16 cellular contexts compared by ENCODE assay signal in genomic region chr19:4570423-4570822, GRCh38. TPM values are rescaled to one million over a fixed set of nuclear protein-coding genes. Genes with fewer than 3 reads are reported as not detected.
DNase-seq lines count a peak whose midpoint lies in the region; ATAC-seq, FAIRE-seq and TF ChIP-seq lines count a peak whose summit lies in the region.
"Had no signal": no experiment of that assay in that cellular context is flagged by ENCODE, and none has a peak within 500 bp of the region (broad histone marks: within the 10 kb centered on the region; RNA-seq: fewer than 3 reads in every experiment).

No MANE protein-coding gene starts in this region.

- H3K79me2 ChIP-seq in HepG2 (ENCODE audit: insufficient read depth, low read length) (peaks cover 55% of the 10 kb centered on the region), neural progenitor cell (ENCODE audit: low read depth) (peaks cover 60% of the 10 kb centered on the region)

- H4K20me1 ChIP-seq in HepG2 (ENCODE audit: insufficient read depth, low read length) (peaks cover 43% of the 10 kb centered on the region), neural progenitor cell (ENCODE audit: low read depth) (peaks cover 84% of the 10 kb centered on the region)
- H4K20me1 ChIP-seq: BLaER1 treated with 17β-estradiol and CSF1 and Interleukin-3, amounts not matched to agents 10 nM and 100 nM had no signal

- H3K4me3 Mint-ChIP-seq in glutamatergic neuron (ENCODE audit: unreplicated experiment) (peak overlapping the region; percentile 63), neural progenitor cell (peak overlapping the region; percentile 31)
- H3K4me3 Mint-ChIP-seq: CD4-positive, CD25-positive, alpha-beta regulatory T cell had no signal

- no peak for TF ChIP-seq POLR2A in HepG2 (IDR thresholded peaks at IDR 0.05; ENCODE audit: insufficient read depth in 1 of 2, low read depth in 2 of 2, low read length in 2 of 2)
- no peak for TF ChIP-seq POLR2A in right lobe of liver (IDR thresholded peaks at IDR 0.05)
- no peak for TF ChIP-seq POLR2A in Peyer's patch (IDR thresholded peaks at IDR 0.05)

- ATAC-seq in HepG2 (no peak), right lobe of liver (no peak)
- ATAC-seq: GM12878 had no signal

- TF ChIP-seq CTCF in HepG2 (CRISPR knock-in tag; IDR thresholded peaks at IDR 0.05) (no peak), right lobe of liver (IDR thresholded peaks at IDR 0.05) (no peak), glutamatergic neuron (IDR thresholded peaks at IDR 0.05; ENCODE audit: partially characterized antibody, unreplicated experiment) (no peak), neural progenitor cell (IDR thresholded peaks at IDR 0.05) (no peak), Peyer's patch (IDR thresholded peaks at IDR 0.05) (no peak)

- peaks cover 6% of the 10 kb centered on the region for H3K4me1 ChIP-seq in HepG2 (ENCODE audit: insufficient read depth, low read length)
- no peaks in the 10 kb centered on the region for H3K4me1 ChIP-seq in right lobe of liver
- peaks cover 10% of the 10 kb centered on the region for H3K4me1 ChIP-seq in neural progenitor cell
- H3K4me1 ChIP-seq in Peyer's patch, result no peaks in the 10 kb centered on the region

- peaks cover 5 to 9% of the 10 kb centered on the region in 2 experiments; a peak in 4 of 5 replicates for H3K36me3 ChIP-seq in HepG2 (replicated peaks in 1 of 2; ENCODE audit: control insufficient read depth in 1 of 2, insufficient read depth in 2 of 2, low read length in 2 of 2)
- no peaks in the 10 kb centered on the region for H3K36me3 ChIP-seq in right lobe of liver
- no peaks in the 10 kb centered on the region for H3K36me3 ChIP-seq in neural progenitor cell
- no peaks in the 10 kb centered on the region for H3K36me3 ChIP-seq in Peyer's patch
- H3K36me3 ChIP-seq: BLaER1 treated with 17β-estradiol and CSF1 and Interleukin-3, amounts not matched to agents 10 nM and 100 nM had no signal

- DNase-seq in HepG2 (ENCODE audit: low spot score) (no peak), right lobe of liver (no peak), glutamatergic neuron (no peak), neural progenitor cell (ENCODE audit: low spot score) (no peak), Peyer's patch (no peak), GM19239 (ENCODE audit: insufficient read length, low spot score) (no peak)
- no peak for DNase-seq in activated naive CD4-positive, alpha-beta T cell treated with Interleukin-2 at 50 U/mL for 16 hours
- DNase-seq: AML-193; CD4-positive, CD25-positive, alpha-beta regulatory T cell; GM23248 had no signal

- WGBS in HepG2 (ENCODE audit: low lambda C conversion rate), result 96% methylated on average over 12 of the region's 12 CpGs
- WGBS in right lobe of liver (ENCODE audit: insufficient coverage, low coverage, low lambda C conversion rate, missing lambda C conversion rate), result 92% methylated on average over 8 of the region's 12 CpGs

- no peak overlapping the region for H3K4me2 ChIP-seq in HepG2 (ENCODE audit: low read depth, low read length)
- H3K4me2 ChIP-seq in neural progenitor cell, result no peak overlapping the region
- H3K4me2 ChIP-seq: BLaER1 treated with 17β-estradiol and CSF1 and Interleukin-3, amounts not matched to agents 10 nM and 100 nM had no signal

- H3K36me3 Mint-ChIP-seq in glutamatergic neuron (ENCODE audit: unreplicated experiment), result peaks cover 6% of the 10 kb centered on the region
- no peaks in the 10 kb centered on the region for H3K36me3 Mint-ChIP-seq in neural progenitor cell
- H3K36me3 Mint-ChIP-seq: CD4-positive, CD25-positive, alpha-beta regulatory T cell had no signal

- in situ Hi-C loops in HepG2 (cut with HindIII; ENCODE audit: extremely low pct_ligation_motif_present, low pct_unique_long_range_greater_than_20kb), result no loop called here

- TF ChIP-seq EP300 in HepG2 (IDR thresholded peaks at IDR 0.05; ENCODE audit: low read depth in 2 of 2, low read length in 2 of 2) (no peak), HepG2 (CRISPR knock-in tag; IDR thresholded peaks at IDR 0.05; ENCODE audit: borderline replicate concordance) (no peak)

- TF ChIP-seq RAD21 in HepG2 (CRISPR knock-in tag; IDR thresholded peaks at IDR 0.05), result no peak

- no peak overlapping the region for H3K4me3 ChIP-seq in HepG2 (replicated peaks in 1 of 3; ENCODE audit: insufficient read depth in 1 of 3, low read depth in 2 of 3, low read length in 3 of 3)
- no peak overlapping the region for H3K4me3 ChIP-seq in right lobe of liver
- no peak overlapping the region for H3K4me3 ChIP-seq in neural progenitor cell
- no peak overlapping the region for H3K4me3 ChIP-seq in Peyer's patch
- H3K4me3 ChIP-seq: BLaER1 treated with 17β-estradiol and CSF1 and Interleukin-3, amounts not matched to agents 10 nM and 100 nM; GM12878; GM23248 had no signal

- BruUV-seq in HepG2 (replicated peaks; lab: Mats Ljungman, UMichigan), result no TSS peak

- H3K9ac ChIP-seq in HepG2 (ENCODE audit: insufficient read depth, low read depth, low read length) (no peak overlapping the region), neural progenitor cell (no peak overlapping the region)
- H3K9ac ChIP-seq: BLaER1 treated with 17β-estradiol and CSF1 and Interleukin-3, amounts not matched to agents 10 nM and 100 nM; GM23248 had no signal

- H3K9me3 ChIP-seq in HepG2 (ENCODE audit: low read length) (no peaks in the 10 kb centered on the region), right lobe of liver (no peaks in the 10 kb centered on the region), neural progenitor cell (ENCODE audit: low read depth) (no peaks in the 10 kb centered on the region), Peyer's patch (no peaks in the 10 kb centered on the region)
- H3K9me3 ChIP-seq: BLaER1 treated with 17β-estradiol and CSF1 and Interleukin-3, amounts not matched to agents 10 nM and 100 nM had no signal

- H3K27me3 Mint-ChIP-seq in glutamatergic neuron (ENCODE audit: unreplicated experiment) (peaks cover 18% of the 10 kb centered on the region), neural progenitor cell (ENCODE audit: insufficient read depth, low read depth) (no peaks in the 10 kb centered on the region)
- H3K27me3 Mint-ChIP-seq: CD4-positive, CD25-positive, alpha-beta regulatory T cell had no signal

- H3K27ac Mint-ChIP-seq in glutamatergic neuron (ENCODE audit: unreplicated experiment) (peak overlapping the region; percentile 45), neural progenitor cell (no peak overlapping the region)

- intact Hi-C loops in HepG2 (cut with micrococcal nuclease; ENCODE audit: unreplicated experiment) (no loop called here), right lobe of liver (cut with DNase I) (no loop called here)

- POLR2A ChIA-PET in HepG2 (lab: Yijun Ruan, JAX), result interaction anchor here (2.1 kb wide), 1 partner anchor 66 kb away, joined by 4 read pairs; no protein-coding TSS in a partner anchor

- CTCF ChIA-PET in HepG2 (lab: Yijun Ruan, JAX; ENCODE audit: low intra/inter-chr PET ratio, low total read pairs), result no interaction called here

- H2AFZ ChIP-seq in HepG2 (ENCODE audit: low read length) (no peak overlapping the region), neural progenitor cell (replicated peaks) (no peak overlapping the region)
- H2AFZ ChIP-seq: GM23248 had no signal

- H3K27me3 ChIP-seq in HepG2 (ENCODE audit: control insufficient read depth in 1 of 2, insufficient read depth in 2 of 2, low read length in 2 of 2) (no peaks in the 10 kb centered on the region), right lobe of liver (no peaks in the 10 kb centered on the region), neural progenitor cell (no peaks in the 10 kb centered on the region), Peyer's patch (no peaks in the 10 kb centered on the region)
- H3K27me3 ChIP-seq: BLaER1 treated with 17β-estradiol and CSF1 and Interleukin-3, amounts not matched to agents 10 nM and 100 nM had no signal

- H3K27ac ChIP-seq in HepG2 (ENCODE audit: extremely low read length, insufficient read depth, low read length) (no peak overlapping the region), right lobe of liver (no peak overlapping the region), neural progenitor cell (no peak overlapping the region), Peyer's patch (no peak overlapping the region)
- H3K27ac ChIP-seq: 22Rv1; BLaER1 treated with 17β-estradiol and CSF1 and Interleukin-3, amounts not matched to agents 10 nM and 100 nM; GM23248 had no signal

- H3K4me1 Mint-ChIP-seq in glutamatergic neuron (ENCODE audit: low read depth, unreplicated experiment) (peaks cover 19% of the 10 kb centered on the region), neural progenitor cell (peaks cover 12% of the 10 kb centered on the region)
- H3K4me1 Mint-ChIP-seq: CD4-positive, CD25-positive, alpha-beta regulatory T cell had no signal

- H3K9me3 Mint-ChIP-seq in glutamatergic neuron (ENCODE audit: unreplicated experiment) (peaks cover 19% of the 10 kb centered on the region), neural progenitor cell (no peaks in the 10 kb centered on the region)
- H3K9me3 Mint-ChIP-seq: CD4-positive, CD25-positive, alpha-beta regulatory T cell had no signal

- H3F3A ChIP-seq in neural progenitor cell (ENCODE audit: low read depth), result peaks cover under 1% of the 10 kb centered on the region

- FAIRE-seq in HepG2 (lab: Jason Lieb, UNC) (no peak), GM19239 (lab: Jason Lieb, UNC) (no peak)
- FAIRE-seq: GM12878, GM18507, H54 had no signal

RNA-seq across cellular contexts. Expression of gene SEMA6B, which starts 10.9 kb away (rescaled TPM):
- 37.0 and 67.1 TPM in 2 replicates for total RNA-seq in HepG2 (2016; rRNA removed; fragmentation: Illumina TruSeq; extraction: Trizol)
- 14.3 and 14.5 TPM in 2 replicates for total RNA-seq in HepG2 (2016; cell fraction: cytosol; rRNA removed; fragmentation: Illumina TruSeq; extraction: Trizol; ENCODE audit: low read depth)
- 29.9 and 68.6 TPM in 2 replicates for total RNA-seq in HepG2 (2016; cell fraction: insoluble cytoplasmic fraction; rRNA removed; fragmentation: Illumina TruSeq; extraction: Trizol)
- 59.5 and 62.2 TPM in 2 replicates for total RNA-seq in HepG2 (2016; cell fraction: membrane; rRNA removed; fragmentation: Illumina TruSeq; extraction: Trizol)
- total RNA-seq in HepG2 (2016; cell fraction: nucleus; rRNA removed; fragmentation: Illumina TruSeq; extraction: Trizol), result 51.6 and 59.6 TPM in 2 replicates
- 45.5 and 56.2 TPM in 2 replicates for polyA plus RNA-seq in HepG2 (2011; rRNA removed)
- polyA plus RNA-seq in HepG2 (2011; cell fraction: cytosol; rRNA removed), result 55.1 and 78.1 TPM in 2 replicates
- polyA plus RNA-seq in HepG2 (2011; cell fraction: nucleus; rRNA removed), result 60.7 and 73.5 TPM in 2 replicates
- polyA plus RNA-seq in HepG2 (2012), result 31.8 and 42.2 TPM in 2 replicates
- 17.9 and 18.2 TPM in 2 replicates for polyA plus RNA-seq in HepG2 (2016; cell fraction: cytosol; fragmentation: Illumina TruSeq; extraction: Trizol; ENCODE audit: low read depth)
- 55.9 and 71.2 TPM in 2 replicates for polyA plus RNA-seq in HepG2 (2016; cell fraction: insoluble cytoplasmic fraction; fragmentation: Illumina TruSeq; extraction: Trizol; ENCODE audit: low read depth)
- 62.0 and 68.4 TPM in 2 replicates for polyA plus RNA-seq in HepG2 (2016; cell fraction: membrane; fragmentation: Illumina TruSeq; extraction: Trizol; ENCODE audit: low read depth)
- polyA plus RNA-seq in HepG2 (2016; cell fraction: nucleus; fragmentation: Illumina TruSeq; extraction: Trizol; ENCODE audit: insufficient read depth, low read depth), result 120 and 123 TPM in 2 replicates
- 0.23 and 250 TPM in 2 replicates for polyA minus RNA-seq in HepG2 (2011; rRNA and poly(A)+ RNA removed; ENCODE audit: low replicate concordance)
- 72.0 and 86.5 TPM in 2 replicates for polyA minus RNA-seq in HepG2 (2011; cell fraction: cytosol; rRNA and poly(A)+ RNA removed)
- polyA minus RNA-seq in HepG2 (2011; cell fraction: nucleus; rRNA and poly(A)+ RNA removed), result 23.2 and 24.5 TPM in 2 replicates
- 1 to 10 TPM; 1.0 to 6.5 (median 2.3) TPM for total RNA-seq in right lobe of liver
- total RNA-seq in glutamatergic neuron (ENCODE audit: unreplicated experiment), result 234 TPM
- total RNA-seq in neural progenitor cell (ENCODE audit: low replicate concordance), result 22.6 and 82.3 TPM in 2 replicates
- 1 to 10 TPM; 1.2 to 9.9 (median 3.2) TPM for total RNA-seq in Peyer's patch
- total RNA-seq: CD4-positive, CD25-positive, alpha-beta regulatory T cell; GM23248 had no signal
- polyA plus RNA-seq: CD4-positive, CD25-positive, alpha-beta regulatory T cell; GM12878; GM23248 had no signal

RNA-seq across cellular contexts. Expression of gene LRG1, which starts 30.6 kb away (rescaled TPM):
- total RNA-seq in HepG2 (2016; rRNA removed; fragmentation: Illumina TruSeq; extraction: Trizol) (7.1 and 12.0 TPM in 2 replicates), right lobe of liver (1,000 to 10,000 TPM in 2 of 6 experiments, 100 to 1,000 TPM in 4; 331 to 1,334 (median 524) TPM), glutamatergic neuron (ENCODE audit: unreplicated experiment) (1.0 TPM), neural progenitor cell (ENCODE audit: low replicate concordance) (0.19 TPM in 1 of 2 replicates, not detected in the other), Peyer's patch (1 to 10 TPM; 1.7 to 3.5 (median 3.0) TPM)
- 2.0 and 2.2 TPM in 2 replicates for total RNA-seq in HepG2 (2016; cell fraction: cytosol; rRNA removed; fragmentation: Illumina TruSeq; extraction: Trizol; ENCODE audit: low read depth)
- 5.8 and 13.0 TPM in 2 replicates for total RNA-seq in HepG2 (2016; cell fraction: insoluble cytoplasmic fraction; rRNA removed; fragmentation: Illumina TruSeq; extraction: Trizol)
- 4.2 and 4.7 TPM in 2 replicates for total RNA-seq in HepG2 (2016; cell fraction: membrane; rRNA removed; fragmentation: Illumina TruSeq; extraction: Trizol)
- 10.2 and 12.3 TPM in 2 replicates for total RNA-seq in HepG2 (2016; cell fraction: nucleus; rRNA removed; fragmentation: Illumina TruSeq; extraction: Trizol)
- polyA plus RNA-seq in HepG2 (2011; rRNA removed), result 39.3 and 48.9 TPM in 2 replicates
- 33.3 and 38.7 TPM in 2 replicates for polyA plus RNA-seq in HepG2 (2011; cell fraction: cytosol; rRNA removed)
- 12.1 and 16.5 TPM in 2 replicates for polyA plus RNA-seq in HepG2 (2011; cell fraction: nucleus; rRNA removed)
- 8.4 and 14.3 TPM in 2 replicates for polyA plus RNA-seq in HepG2 (2012)
- 2.4 and 2.6 TPM in 2 replicates for polyA plus RNA-seq in HepG2 (2016; cell fraction: cytosol; fragmentation: Illumina TruSeq; extraction: Trizol; ENCODE audit: low read depth)
- polyA plus RNA-seq in HepG2 (2016; cell fraction: insoluble cytoplasmic fraction; fragmentation: Illumina TruSeq; extraction: Trizol; ENCODE audit: low read depth), result 6.6 and 8.6 TPM in 2 replicates
- 4.2 and 4.9 TPM in 2 replicates for polyA plus RNA-seq in HepG2 (2016; cell fraction: membrane; fragmentation: Illumina TruSeq; extraction: Trizol; ENCODE audit: low read depth)
- 20.0 and 22.9 TPM in 2 replicates for polyA plus RNA-seq in HepG2 (2016; cell fraction: nucleus; fragmentation: Illumina TruSeq; extraction: Trizol; ENCODE audit: insufficient read depth, low read depth)
- 0.77 and 28.9 TPM in 2 replicates for polyA minus RNA-seq in HepG2 (2011; rRNA and poly(A)+ RNA removed; ENCODE audit: low replicate concordance)
- 12.1 and 23.5 TPM in 2 replicates for polyA minus RNA-seq in HepG2 (2011; cell fraction: cytosol; rRNA and poly(A)+ RNA removed)
- polyA minus RNA-seq in HepG2 (2011; cell fraction: nucleus; rRNA and poly(A)+ RNA removed), result 3.2 and 5.6 TPM in 2 replicates
- total RNA-seq: A673, GM23248 had no signal
- polyA plus RNA-seq: GM23248 had no signal

RNA-seq across cellular contexts. Expression of gene PLIN5, which starts 35.4 kb away (rescaled TPM):
- 1.6 and 1.8 TPM in 2 replicates for total RNA-seq in HepG2 (2016; rRNA removed; fragmentation: Illumina TruSeq; extraction: Trizol)
- total RNA-seq in HepG2 (2016; cell fraction: cytosol; rRNA removed; fragmentation: Illumina TruSeq; extraction: Trizol; ENCODE audit: low read depth), result 0.35 and 0.40 TPM in 2 replicates
- 0.94 and 1.8 TPM in 2 replicates for total RNA-seq in HepG2 (2016; cell fraction: insoluble cytoplasmic fraction; rRNA removed; fragmentation: Illumina TruSeq; extraction: Trizol)
- total RNA-seq in HepG2 (2016; cell fraction: membrane; rRNA removed; fragmentation: Illumina TruSeq; extraction: Trizol), result 0.65 TPM in 2 replicates
- total RNA-seq in HepG2 (2016; cell fraction: nucleus; rRNA removed; fragmentation: Illumina TruSeq; extraction: Trizol), result 1.9 TPM in 2 replicates
- polyA plus RNA-seq in HepG2 (2011; rRNA removed), result 4.8 and 6.3 TPM in 2 replicates
- 1.6 and 1.9 TPM in 2 replicates for polyA plus RNA-seq in HepG2 (2011; cell fraction: cytosol; rRNA removed)
- polyA plus RNA-seq in HepG2 (2011; cell fraction: nucleus; rRNA removed), result 31.7 and 40.6 TPM in 2 replicates
- polyA plus RNA-seq in HepG2 (2012), result 1.9 and 2.0 TPM in 2 replicates
- 0.12 and 0.53 TPM in 2 replicates for polyA plus RNA-seq in HepG2 (2016; cell fraction: cytosol; fragmentation: Illumina TruSeq; extraction: Trizol; ENCODE audit: low read depth)
- 0.77 and 1.4 TPM in 2 replicates for polyA plus RNA-seq in HepG2 (2016; cell fraction: insoluble cytoplasmic fraction; fragmentation: Illumina TruSeq; extraction: Trizol; ENCODE audit: low read depth)
- polyA plus RNA-seq in HepG2 (2016; cell fraction: membrane; fragmentation: Illumina TruSeq; extraction: Trizol; ENCODE audit: low read depth), result 0.11 and 0.52 TPM in 2 replicates
- polyA plus RNA-seq in HepG2 (2016; cell fraction: nucleus; fragmentation: Illumina TruSeq; extraction: Trizol; ENCODE audit: insufficient read depth, low read depth), result 5.8 and 8.9 TPM in 2 replicates
- polyA minus RNA-seq in HepG2 (2011; rRNA and poly(A)+ RNA removed; ENCODE audit: low replicate concordance), result 0.47 and 3.5 TPM in 2 replicates
- 0.97 and 0.99 TPM in 2 replicates for polyA minus RNA-seq in HepG2 (2011; cell fraction: cytosol; rRNA and poly(A)+ RNA removed)
- polyA minus RNA-seq in HepG2 (2011; cell fraction: nucleus; rRNA and poly(A)+ RNA removed), result 4.1 and 4.4 TPM in 2 replicates
- 100 to 1,000 TPM in 4 of 6 experiments, 10 to 100 TPM in 2; 35.0 to 149 (median 117) TPM for total RNA-seq in right lobe of liver
- total RNA-seq in glutamatergic neuron (ENCODE audit: unreplicated experiment), result 0.54 TPM
- 1.2 and 5.1 TPM in 2 replicates for total RNA-seq in neural progenitor cell (ENCODE audit: low replicate concordance)
- 1 to 10 TPM in 2 of 4 donors, not detected in 2; 2.1 to 3.2 TPM for total RNA-seq in Peyer's patch
- total RNA-seq: CD4-positive, CD25-positive, alpha-beta regulatory T cell; GM23248 had no signal
- polyA plus RNA-seq: GM23248 had no signal

RNA-seq across cellular contexts. Expression of gene PLIN4, which starts 52.1 kb away (rescaled TPM):
- total RNA-seq in HepG2 (2016; rRNA removed; fragmentation: Illumina TruSeq; extraction: Trizol) (0.80 and 1.3 TPM in 2 replicates), right lobe of liver (10 to 100 TPM; 28.4 to 51.2 (median 39.3) TPM), glutamatergic neuron (ENCODE audit: unreplicated experiment) (0.27 TPM), neural progenitor cell (ENCODE audit: low replicate concordance) (0.15 TPM in 1 of 2 replicates, not detected in the other), Peyer's patch (1 to 10 TPM in 3 of 4 donors, under 1 TPM in 1; 0.83 to 5.1 (median 2.3) TPM)
- 1.2 and 1.4 TPM in 2 replicates for total RNA-seq in HepG2 (2016; cell fraction: cytosol; rRNA removed; fragmentation: Illumina TruSeq; extraction: Trizol; ENCODE audit: low read depth)
- 0.68 and 1.3 TPM in 2 replicates for total RNA-seq in HepG2 (2016; cell fraction: insoluble cytoplasmic fraction; rRNA removed; fragmentation: Illumina TruSeq; extraction: Trizol)
- total RNA-seq in HepG2 (2016; cell fraction: membrane; rRNA removed; fragmentation: Illumina TruSeq; extraction: Trizol), result 0.12 and 0.21 TPM in 2 replicates
- 1.0 and 1.1 TPM in 2 replicates for total RNA-seq in HepG2 (2016; cell fraction: nucleus; rRNA removed; fragmentation: Illumina TruSeq; extraction: Trizol)
- 1.1 and 1.9 TPM in 2 replicates for polyA plus RNA-seq in HepG2 (2011; rRNA removed)
- 0.72 and 0.76 TPM in 2 replicates for polyA plus RNA-seq in HepG2 (2011; cell fraction: cytosol; rRNA removed)
- polyA plus RNA-seq in HepG2 (2011; cell fraction: nucleus; rRNA removed), result 12.5 and 14.8 TPM in 2 replicates
- polyA plus RNA-seq in HepG2 (2012), result 0.82 and 1.4 TPM in 2 replicates
- polyA plus RNA-seq in HepG2 (2016; cell fraction: cytosol; fragmentation: Illumina TruSeq; extraction: Trizol; ENCODE audit: low read depth), result 1.2 and 1.5 TPM in 2 replicates
- polyA plus RNA-seq in HepG2 (2016; cell fraction: insoluble cytoplasmic fraction; fragmentation: Illumina TruSeq; extraction: Trizol; ENCODE audit: low read depth), result 0.48 and 0.53 TPM in 2 replicates
- 0.08 and 0.13 TPM in 2 replicates for polyA plus RNA-seq in HepG2 (2016; cell fraction: membrane; fragmentation: Illumina TruSeq; extraction: Trizol; ENCODE audit: low read depth)
- polyA plus RNA-seq in HepG2 (2016; cell fraction: nucleus; fragmentation: Illumina TruSeq; extraction: Trizol; ENCODE audit: insufficient read depth, low read depth), result 2.9 and 3.1 TPM in 2 replicates
- 0.19 and 0.78 TPM in 2 replicates for polyA minus RNA-seq in HepG2 (2011; rRNA and poly(A)+ RNA removed; ENCODE audit: low replicate concordance)
- polyA minus RNA-seq in HepG2 (2011; cell fraction: cytosol; rRNA and poly(A)+ RNA removed), result 1.1 and 1.3 TPM in 2 replicates
- 1.0 and 1.6 TPM in 2 replicates for polyA minus RNA-seq in HepG2 (2011; cell fraction: nucleus; rRNA and poly(A)+ RNA removed)
- total RNA-seq: CD4-positive, CD25-positive, alpha-beta regulatory T cell; GM23248 had no signal

Comparison
In these comparisons a context has a peak if more than half of its experiments do, and no peak if none do; other contexts are left out.
1. RNA of gene LRG1, which starts 30.6 kb away (total RNA-seq): 331 to 1,334 TPM in right lobe of liver; 2.0 to 13.0 TPM in HepG2, 1.7 to 3.5 TPM in Peyer's patch, 1.0 TPM in glutamatergic neuron (single experiment) and 0.19 TPM in neural progenitor cell; every median in the first group is over 10 times any median in the second.